ENCODE assay signal across 25 cellular contexts in genomic region chr9:118751848-118752223, GRCh38.
DNase-seq lines count a peak whose midpoint lies in the region; ATAC-seq, FAIRE-seq and TF ChIP-seq lines count a peak whose summit lies in the region.
"Had no signal": no experiment of that assay in that cellular context is flagged by ENCODE, and none has a peak within 500 bp of the region (broad histone marks: within the 10 kb centered on the region; RNA-seq: fewer than 3 reads in every experiment).

No MANE protein-coding gene starts in this region.

- H2BK5ac ChIP-seq in H1 (ENCODE audit: low read depth, low read length) = no peak overlapping the region

- H2BK20ac ChIP-seq in H1 (ENCODE audit: low read length) = no peak overlapping the region

- BruUV-seq in HepG2 (replicated peaks; lab: Mats Ljungman, UMichigan) = no TSS peak

- DNase-seq in HepG2 (ENCODE audit: low spot score) (no peak), H1 (ENCODE audit: low read depth in 1 of 2, low spot score in 2 of 2) (no peak), upper lobe of right lung (no peak), SW 1271 (lab: John Stamatoyannopoulos, UW) (no peak), 8988T (no peak)
- no peak for DNase-seq in activated CD4-positive, alpha-beta T cell treated with anti-CD3 and anti-CD28 coated beads, Interleukin-2, amount 50 U/mL, for 4 hours
- DNase-seq: ACHN; AML-193; BE2C; CD4-positive, alpha-beta T cell; CD8-positive, alpha-beta memory T cell; DMS 273 treated with DMSO at 0.1 percent for 48 hours; DMS79; EL; GDM1; GOT3; H7; HCEC 1CT had no signal

- H2AFZ ChIP-seq in HepG2 (ENCODE audit: low read length) (no peak overlapping the region), H1 (ENCODE audit: low read length) (no peak overlapping the region)

- H3K9ac ChIP-seq in liver (ENCODE audit: low read depth in 1 of 2, low read length in 2 of 2) (no peak overlapping the region), HepG2 (ENCODE audit: insufficient read depth, low read depth, low read length) (no peak overlapping the region), H1 (replicated peaks in 1 of 4; ENCODE audit: extremely low read depth in 1 of 4, low read depth in 3 of 4, low read length in 3 of 4) (no peak overlapping the region)
- H3K9ac ChIP-seq: BLaER1 treated with 17β-estradiol and CSF1 and Interleukin-3, amounts not matched to agents 10 nM and 100 nM had no signal

- H3K4me1 ChIP-seq in liver (ENCODE audit: control insufficient read depth in 4 of 4, insufficient read depth in 4 of 4, low read length in 3 of 4) (peaks cover 0 to 7% (median under 1%) of the 10 kb centered on the region in 4 donors), HepG2 (ENCODE audit: insufficient read depth, low read length) (no peaks in the 10 kb centered on the region), H1 (replicated peaks in 1 of 4; ENCODE audit: control insufficient read depth in 3 of 4, insufficient read depth in 4 of 4, low read length in 3 of 4) (no peaks in the 10 kb centered on the region), upper lobe of right lung (no peaks in the 10 kb centered on the region)
- H3K4me1 ChIP-seq: A549; BE2C; BLaER1 treated with 17β-estradiol and CSF1 and Interleukin-3, amounts not matched to agents 10 nM and 100 nM had no signal

- no peak overlapping the region for H2BK12ac ChIP-seq in H1 (ENCODE audit: low read depth, low read length)

- no peak overlapping the region for H3K14ac ChIP-seq in H1 (ENCODE audit: insufficient read length)

- H4K91ac ChIP-seq in H1 (replicated peaks; ENCODE audit: insufficient read length, low read length) = no peak overlapping the region

- no peak overlapping the region for H3K56ac ChIP-seq in H1 (replicated peaks; ENCODE audit: insufficient read length, low read depth, low read length)

- TF ChIP-seq CTCF in liver (IDR thresholded peaks at IDR 0.05; ENCODE audit: low read depth, low read length, missing input control) (no peak), HepG2 (CRISPR knock-in tag; IDR thresholded peaks at IDR 0.05) (no peak), H1 (IDR thresholded peaks at IDR 0.05; ENCODE audit: control extremely low read depth in 1 of 3, insufficient read depth in 1 of 3, low read depth in 1 of 3, low read length in 3 of 3) (no peak), upper lobe of right lung (IDR thresholded peaks at IDR 0.05) (no peak)

- H3K27me3 ChIP-seq in liver (ENCODE audit: control insufficient read depth in 4 of 4, insufficient read depth in 4 of 4, low read length in 3 of 4) = no peaks in the 10 kb centered on the region
- H3K27me3 ChIP-seq in HepG2 (ENCODE audit: control insufficient read depth in 1 of 2, insufficient read depth in 2 of 2, low read length in 2 of 2) = no peaks in the 10 kb centered on the region
- H3K27me3 ChIP-seq in H1 (replicated peaks in 1 of 4; ENCODE audit: control insufficient read depth in 3 of 4, extremely low read depth in 1 of 4, insufficient read depth in 3 of 4, low read length in 3 of 4) = no peaks in the 10 kb centered on the region
- no peaks in the 10 kb centered on the region for H3K27me3 ChIP-seq in upper lobe of right lung
- H3K27me3 ChIP-seq: BE2C; BLaER1 treated with 17β-estradiol and CSF1 and Interleukin-3, amounts not matched to agents 10 nM and 100 nM had no signal

- FAIRE-seq in HepG2 (lab: Jason Lieb, UNC) = no peak
- FAIRE-seq in H1 (lab: Jason Lieb, UNC) = no peak
- FAIRE-seq: A549, D721Med, GM12878, GM18507 had no signal

- POLR2A ChIA-PET in HepG2 (lab: Yijun Ruan, JAX) (no interaction called here), H1 (lab: Charles Lee; ENCODE audit: partially characterized antibody) (no interaction called here)

- H3K4me3 ChIP-seq in liver (ENCODE audit: low read depth in 1 of 3, low read length in 3 of 3) (no peak overlapping the region), HepG2 (replicated peaks in 1 of 3; ENCODE audit: insufficient read depth in 1 of 3, low read depth in 2 of 3, low read length in 3 of 3) (no peak overlapping the region), H1 (ENCODE audit: extremely low read depth in 1 of 4, insufficient read depth in 2 of 4, low read depth in 3 of 4, low read length in 4 of 4) (no peak overlapping the region), upper lobe of right lung (no peak overlapping the region)
- H3K4me3 ChIP-seq: A549; BLaER1 treated with 17β-estradiol and CSF1 and Interleukin-3, amounts not matched to agents 10 nM and 100 nM; GM12878 had no signal

- TF ChIP-seq POLR2A in HepG2 (IDR thresholded peaks at IDR 0.05; ENCODE audit: insufficient read depth in 1 of 2, low read depth in 2 of 2, low read length in 2 of 2) = no peak
- TF ChIP-seq POLR2A in H1 (IDR thresholded peaks at IDR 0.05; ENCODE audit: control extremely low read depth in 1 of 2, low read depth in 2 of 2, low read length in 2 of 2) = no peak

- no peak overlapping the region for H4K5ac ChIP-seq in H1 (ENCODE audit: insufficient read length, low read depth, low read length)

- H2BK15ac ChIP-seq in H1 (ENCODE audit: low read length) = no peak overlapping the region

- no peaks in the 10 kb centered on the region for H3K79me1 ChIP-seq in H1 (ENCODE audit: low read depth, low read length)

- TF ChIP-seq RAD21 in liver (IDR thresholded peaks at IDR 0.05) = no peak
- TF ChIP-seq RAD21 in HepG2 (CRISPR knock-in tag; IDR thresholded peaks at IDR 0.05) = no peak
- TF ChIP-seq RAD21 in H1 (IDR thresholded peaks at IDR 0.05 in 1 of 2, conservative IDR thresholded peaks at IDR 0.05 in 1 of 2; ENCODE audit: low read depth in 2 of 2, low read length in 2 of 2) = no peak

- in situ Hi-C loops in HepG2 (cut with HindIII; ENCODE audit: extremely low pct_ligation_motif_present, low pct_unique_long_range_greater_than_20kb) = no loop called here

- H4K8ac ChIP-seq in H1 (ENCODE audit: extremely low read depth, insufficient read depth, low read length) = peak overlapping the region; percentile 57; the same call in 1 of the 2 replicates

- 51% methylated on average over 3 of the region's 3 CpGs for WGBS in liver
- 42% methylated on average over 3 of the region's 3 CpGs for WGBS in HepG2 (ENCODE audit: low lambda C conversion rate)
- WGBS in H1 (ENCODE audit: extremely low coverage in 1 of 2, insufficient coverage in 1 of 2, insufficient read length in 1 of 2, insufficient replicate concordance in 2 of 2, low coverage in 1 of 2, low lambda C conversion rate in 2 of 2, missing lambda C conversion rate in 1 of 2), 2 experiments = 67% methylated on average over 3 of the region's 3 CpGs; no CpG with 5 or more reads in 1 of the 2 experiments

- H3K23me2 ChIP-seq in H1 (ENCODE audit: low read depth, low read length) = no peaks in the 10 kb centered on the region

- no peaks in the 10 kb centered on the region for H3K36me3 ChIP-seq in liver (ENCODE audit: control insufficient read depth in 4 of 4, insufficient read depth in 3 of 4, low read depth in 1 of 4, low read length in 3 of 4)
- no peaks in the 10 kb centered on the region for H3K36me3 ChIP-seq in HepG2 (replicated peaks in 1 of 2; ENCODE audit: control insufficient read depth in 1 of 2, insufficient read depth in 2 of 2, low read length in 2 of 2)
- H3K36me3 ChIP-seq in H1 (ENCODE audit: control insufficient read depth in 2 of 4, insufficient read depth in 4 of 4, low read length in 3 of 4) = no peaks in the 10 kb centered on the region
- H3K36me3 ChIP-seq in upper lobe of right lung = no peaks in the 10 kb centered on the region
- H3K36me3 ChIP-seq: BE2C; BLaER1 treated with 17β-estradiol and CSF1 and Interleukin-3, amounts not matched to agents 10 nM and 100 nM had no signal

- no peak overlapping the region for H3K23ac ChIP-seq in H1 (ENCODE audit: insufficient read length)

- no peak overlapping the region for H3K4me2 ChIP-seq in HepG2 (ENCODE audit: low read depth, low read length)
- H3K4me2 ChIP-seq in H1 (ENCODE audit: insufficient read depth in 1 of 2, low read depth in 2 of 2, low read length in 2 of 2) = no peak overlapping the region
- H3K4me2 ChIP-seq: A549; BLaER1 treated with 17β-estradiol and CSF1 and Interleukin-3, amounts not matched to agents 10 nM and 100 nM had no signal

- H2AK5ac ChIP-seq in H1 (ENCODE audit: low read depth, low read length) = no peak overlapping the region

- H3K9me3 ChIP-seq in liver (ENCODE audit: control insufficient read depth in 4 of 4, low read length in 3 of 4) (no peaks in the 10 kb centered on the region), HepG2 (ENCODE audit: low read length) (peaks cover 86% of the 10 kb centered on the region), H1 (ENCODE audit: insufficient read depth in 2 of 2, low read depth in 1 of 2, low read length in 1 of 2) (0 out of 4 replicates have a peak, but pooled peaks cover 0 to 2% of the 10 kb centered on the region in 2 experiments), upper lobe of right lung (no peaks in the 10 kb centered on the region)
- H3K9me3 ChIP-seq: A549, BE2C had no signal

- H3K79me2 ChIP-seq in HepG2 (ENCODE audit: insufficient read depth, low read length) (no peaks in the 10 kb centered on the region), H1 (ENCODE audit: control insufficient read depth in 1 of 2, insufficient read depth in 2 of 2, low read length in 2 of 2) (no peaks in the 10 kb centered on the region)

- H3K4ac ChIP-seq in H1 (replicated peaks; ENCODE audit: insufficient read length, low read depth, low read length) = no peak overlapping the region

- H2BK120ac ChIP-seq in H1 (replicated peaks; ENCODE audit: low read depth, low read length) = no peak overlapping the region

- no peak for ATAC-seq in HepG2
- peak; percentile 23 for ATAC-seq in upper lobe of right lung
- ATAC-seq: A549, GM12878 had no signal

- CTCF ChIA-PET in HepG2 (lab: Yijun Ruan, JAX; ENCODE audit: low intra/inter-chr PET ratio, low total read pairs) = no interaction called here
- CTCF ChIA-PET in H1 (lab: Charles Lee; ENCODE audit: partially characterized antibody) = no interaction called here

- intact Hi-C loops in HepG2 (cut with micrococcal nuclease; ENCODE audit: unreplicated experiment) (no loop called here), upper lobe of right lung (cut with DNase I) (no loop called here)

- H3K27ac ChIP-seq in liver (ENCODE audit: low read depth in 1 of 2, low read length in 2 of 2) = peak overlapping the region; percentile 28 to 37
- H3K27ac ChIP-seq in HepG2 (ENCODE audit: extremely low read length, insufficient read depth, low read length) = no peak overlapping the region
- H3K27ac ChIP-seq in H1 (ENCODE audit: low read depth, low read length) = no peak overlapping the region
- no peak overlapping the region for H3K27ac ChIP-seq in upper lobe of right lung
- H3K27ac ChIP-seq: 22Rv1; A549; BLaER1 treated with 17β-estradiol and CSF1 and Interleukin-3, amounts not matched to agents 10 nM and 100 nM had no signal

- TF ChIP-seq EP300 in HepG2 (IDR thresholded peaks at IDR 0.05; ENCODE audit: low read depth in 2 of 2, low read length in 2 of 2) (no peak), HepG2 (CRISPR knock-in tag; IDR thresholded peaks at IDR 0.05; ENCODE audit: borderline replicate concordance) (no peak), H1 (IDR thresholded peaks at IDR 0.05; ENCODE audit: borderline replicate concordance in 1 of 2, low read depth in 2 of 2, low read length in 2 of 2) (no peak)

- no peaks in the 10 kb centered on the region for H4K20me1 ChIP-seq in HepG2 (ENCODE audit: insufficient read depth, low read length)
- no peaks in the 10 kb centered on the region for H4K20me1 ChIP-seq in H1 (replicated peaks in 1 of 2; ENCODE audit: control insufficient read depth in 1 of 2, insufficient read depth in 2 of 2, low read length in 2 of 2)
- H4K20me1 ChIP-seq: BLaER1 treated with 17β-estradiol and CSF1 and Interleukin-3, amounts not matched to agents 10 nM and 100 nM had no signal

- H3K18ac ChIP-seq in H1 (ENCODE audit: extremely low read depth, low read length) = no peak overlapping the region

Comparison
In these comparisons a context has a peak if more than half of its experiments do, and no peak if none do; other contexts are left out.
1. H3K27ac ChIP-seq: peak in liver (2 of 2); none in HepG2 (single experiment), H1 (single experiment) and upper lobe of right lung (single experiment).